ENCODE assay signal across 19 cellular contexts in genomic region chr3:81549388-81549787, GRCh38.
"Had no signal": no experiment of that assay in that cellular context is flagged by ENCODE, and none has a peak within 500 bp of the region (broad histone marks: within the 10 kb centered on the region; RNA-seq: fewer than 3 reads in every experiment).

No MANE protein-coding gene starts in this region.

- H3K4me3 ChIP-seq: esophagus muscularis mucosa, left ventricle myocardium inferior, lower lobe of right lung, spleen, testis had no signal

- H3K27me3 ChIP-seq: esophagus muscularis mucosa, spleen, testis had no signal

- FAIRE-seq: endometrium, kidney, urothelium cell line had no signal

- H3K27ac Mint-ChIP-seq: nephron; stimulated activated naive B cell treated with anti-CD40 and anti-IgM and Interleukin-4, amounts not matched to agents 10 μg/mL and 1 μg/mL and 100 μg/mL, for 72 hours; stimulated activated naive CD8-positive, alpha-beta T cell treated with anti-CD3 and anti-CD28 coated beads, Interleukin-15, amount 100 ng/mL, for 72 hours had no signal

- H3K27ac ChIP-seq: esophagus muscularis mucosa, left ventricle myocardium inferior, lower lobe of right lung, spleen, testis had no signal

- H3K4me3 Mint-ChIP-seq: naive B cell; nephron; stimulated activated naive B cell treated with anti-CD40 and anti-IgM and Interleukin-4, amounts not matched to agents 10 μg/mL and 1 μg/mL and 100 μg/mL, for 72 hours; stimulated activated naive CD8-positive, alpha-beta T cell treated with anti-CD3 and anti-CD28 coated beads, Interleukin-15, amount 100 ng/mL, for 72 hours had no signal

- ATAC-seq: left cardiac atrium; lower lobe of right lung; sciatic nerve; stimulated activated naive B cell treated with anti-CD40 and anti-IgM and Interleukin-4, amounts not matched to agents 10 μg/mL and 1 μg/mL and 100 μg/mL, for 72 hours; stimulated activated naive CD8-positive, alpha-beta T cell treated with anti-CD3 and anti-CD28 coated beads, Interleukin-15, amount 100 ng/mL, for 72 hours had no signal

- H3K9me3 ChIP-seq: esophagus muscularis mucosa, left ventricle myocardium inferior, testis had no signal

- H3K4me1 Mint-ChIP-seq: naive B cell; nephron; stimulated activated naive B cell treated with anti-CD40 and anti-IgM and Interleukin-4, amounts not matched to agents 10 μg/mL and 1 μg/mL and 100 μg/mL, for 72 hours; stimulated activated naive CD8-positive, alpha-beta T cell treated with anti-CD3 and anti-CD28 coated beads, Interleukin-15, amount 100 ng/mL, for 72 hours had no signal

- H3K27me3 Mint-ChIP-seq: naive B cell; stimulated activated naive B cell treated with anti-CD40 and anti-IgM and Interleukin-4, amounts not matched to agents 10 μg/mL and 1 μg/mL and 100 μg/mL, for 72 hours; stimulated activated naive CD8-positive, alpha-beta T cell treated with anti-CD3 and anti-CD28 coated beads, Interleukin-15, amount 100 ng/mL, for 72 hours had no signal

- H3K4me1 ChIP-seq: lower lobe of right lung, testis had no signal

- DNase-seq: effector memory CD4-positive, alpha-beta T cell; kidney; left cardiac atrium; left ventricle myocardium inferior; lower lobe of right lung; naive B cell; spleen; stimulated activated CD4-positive, alpha-beta T cell treated with anti-CD3 and anti-CD28 coated beads, Interleukin-15, amount 100 ng/mL, for 24 hours; stimulated activated CD4-positive, alpha-beta T cell treated with anti-CD3 and anti-CD28 coated beads, Interleukin-1b, Interleukin-23, amount 100 ng/mL, for 48 hours; stimulated activated CD4-positive, alpha-beta T cell treated with anti-CD3 and anti-CD28 coated beads, Interleukin-4, amount 100 ng/mL, for 4 hours; stimulated activated naive B cell treated with anti-CD40 and anti-IgM and Interleukin-4, amounts not matched to agents 10 μg/mL and 1 μg/mL and 100 μg/mL, for 72 hours; stimulated activated naive CD8-positive, alpha-beta T cell treated with anti-CD3 and anti-CD28 coated beads, Interleukin-15, amount 100 ng/mL, for 72 hours; testis; trophoblast cell had no signal

- H3K36me3 ChIP-seq: esophagus muscularis mucosa, lower lobe of right lung had no signal
